Comparison of ENCODE assay signal across 13 cellular contexts in genomic region chr1:166952002-166952746, GRCh38. TPM values are rescaled to one million over a fixed set of nuclear protein-coding genes. Genes with fewer than 3 reads are reported as not detected.
DNase-seq lines count a peak whose midpoint lies in the region; ATAC-seq, FAIRE-seq and TF ChIP-seq lines count a peak whose summit lies in the region.
"Had no signal": no experiment of that assay in that cellular context is flagged by ENCODE, and none has a peak within 500 bp of the region (broad histone marks: within the 10 kb centered on the region; RNA-seq: fewer than 3 reads in every experiment).

No MANE protein-coding gene starts in this region.

- no peaks in the 10 kb centered on the region for H3K79me1 ChIP-seq in mesendoderm (ENCODE audit: low read length)

- no peaks in the 10 kb centered on the region for H4K20me1 ChIP-seq in endothelial cell of umbilical vein (replicated peaks; ENCODE audit: control insufficient read depth, extremely low read depth, insufficient read depth, low read length)

- no peak overlapping the region for H2AK5ac ChIP-seq in mesendoderm (ENCODE audit: low read length)

- no peaks in the 10 kb centered on the region for H3K36me3 ChIP-seq in endothelial cell of umbilical vein (ENCODE audit: control insufficient read depth in 2 of 2, extremely low read depth in 1 of 2, insufficient read depth in 2 of 2, low read length in 2 of 2)
- H3K36me3 ChIP-seq in mesendoderm (ENCODE audit: control insufficient read depth, insufficient read depth, low read length): no peaks in the 10 kb centered on the region

- no peak overlapping the region for H3K18ac ChIP-seq in mesendoderm (ENCODE audit: low read length)

- POLR2A ChIA-PET in endothelial cell of umbilical vein (lab: Charles Lee): no interaction called here

- no peaks in the 10 kb centered on the region for H3K9me1 ChIP-seq in endothelial cell of umbilical vein (replicated peaks; ENCODE audit: control insufficient read depth, extremely low read depth, insufficient read depth, low read length)

- H2BK120ac ChIP-seq in mesendoderm (ENCODE audit: low read depth, low read length): no peak overlapping the region

- no peak overlapping the region for H2BK5ac ChIP-seq in mesendoderm (ENCODE audit: low read length)

- H3K4me2 ChIP-seq in endothelial cell of umbilical vein (ENCODE audit: insufficient read depth, low read length) (no peak overlapping the region), mesendoderm (ENCODE audit: low read length) (no peak overlapping the region)

- no peak overlapping the region for H2BK15ac ChIP-seq in mesendoderm (replicated peaks; ENCODE audit: low read depth)

- H3K9me3 ChIP-seq in endothelial cell of umbilical vein (replicated peaks; ENCODE audit: control insufficient read depth, insufficient read depth, low read length): no peaks in the 10 kb centered on the region

- CTCF ChIA-PET in endothelial cell of umbilical vein (lab: Charles Lee): no interaction called here

- no peaks in the 10 kb centered on the region for H3K4me1 ChIP-seq in endothelial cell of umbilical vein (ENCODE audit: control insufficient read depth, extremely low read depth, insufficient read depth, low read length)
- H3K4me1 ChIP-seq in mesendoderm (ENCODE audit: control insufficient read depth, low read depth, low read length): no peaks in the 10 kb centered on the region

- no peak for TF ChIP-seq CTCF in endothelial cell of umbilical vein (IDR thresholded peaks at IDR 0.05; ENCODE audit: extremely low read depth in 1 of 2, insufficient read depth in 1 of 2, low read depth in 1 of 2, low read length in 2 of 2)

- no peak overlapping the region for H4K5ac ChIP-seq in mesendoderm (ENCODE audit: low read length)

- intact Hi-C loops in endothelial cell of umbilical vein (cut with micrococcal nuclease): no loop called here

- TF ChIP-seq POLR2A in endothelial cell of umbilical vein (IDR thresholded peaks at IDR 0.05; ENCODE audit: low read depth, low read length): no peak

- no peak overlapping the region for H2AFZ ChIP-seq in endothelial cell of umbilical vein (ENCODE audit: low read depth, low read length)

- BruUV-seq in endothelial cell of umbilical vein (replicated peaks; lab: Mats Ljungman, UMichigan): no TSS peak

- no peak overlapping the region for H3K4ac ChIP-seq in mesendoderm (ENCODE audit: low read depth, low read length)

- H4K8ac ChIP-seq in mesendoderm (ENCODE audit: low read depth, low read length): no peak overlapping the region

- no peak overlapping the region for H3K56ac ChIP-seq in mesendoderm (ENCODE audit: low read length)

- dilution Hi-C loops in endothelial cell of umbilical vein (cut with MboI; ENCODE audit: extremely low pct_ligation_motif_present, low sequenced_read_pairs): no loop called here

- H3K79me2 ChIP-seq in endothelial cell of umbilical vein (ENCODE audit: control insufficient read depth, insufficient read depth, low read length) (no peaks in the 10 kb centered on the region), mesendoderm (ENCODE audit: control insufficient read depth, insufficient read depth, low read length) (no peaks in the 10 kb centered on the region)

- no peak overlapping the region for H3K23ac ChIP-seq in mesendoderm (ENCODE audit: low read length)

- no CpG with 5 or more reads among the region's 4 CpGs for WGBS in mesendoderm (ENCODE audit: extremely low coverage, insufficient coverage, low lambda C conversion rate)

- H3K27ac ChIP-seq in endothelial cell of umbilical vein (ENCODE audit: insufficient read depth, low read depth, low read length) (no peak overlapping the region), mesendoderm (ENCODE audit: low read depth, low read length) (no peak overlapping the region)

- DNase-seq in ELR (ENCODE audit: low read depth) (peak; percentile 86), NCI-H446 treated with DMSO at 0.1 percent for 48 hours (lab: John Stamatoyannopoulos, UW) (peak; percentile 29), endothelial cell of umbilical vein (ENCODE audit: low read depth, low spot score) (no peak), mesendoderm (peak; percentile 68), retina (no peak), RPMI8226 (no peak)
- DNase-seq: activated CD4-positive, alpha-beta T cell treated with anti-CD3 and anti-CD28 coated beads for 4 hours; central memory CD4-positive, alpha-beta T cell; MV-4-11 had no signal

- H3K4me3 ChIP-seq in endothelial cell of umbilical vein (replicated peaks in 1 of 3; ENCODE audit: insufficient read depth in 1 of 3, low read depth in 1 of 3, low read length in 3 of 3) (no peak overlapping the region), mesendoderm (ENCODE audit: low read length) (no peak overlapping the region)

- H3K9ac ChIP-seq in endothelial cell of umbilical vein (replicated peaks; ENCODE audit: extremely low read depth, insufficient read depth, low read length) (no peak overlapping the region), mesendoderm (ENCODE audit: low read length) (no peak overlapping the region)

- no peak for ATAC-seq in GM18511 (IDR thresholded peaks at IDR 0.05; ENCODE audit: unreplicated experiment)
- no peak for ATAC-seq in HG03521 (IDR thresholded peaks at IDR 0.05; ENCODE audit: unreplicated experiment)

- FAIRE-seq in endothelial cell of umbilical vein (lab: Jason Lieb, UNC): no peak

- H3K27me3 ChIP-seq in endothelial cell of umbilical vein (ENCODE audit: control insufficient read depth in 2 of 2, insufficient read depth in 2 of 2, low read length in 2 of 2) (peaks cover 9 to 10% of the 10 kb centered on the region in 2 experiments), mesendoderm (ENCODE audit: insufficient read depth, low read length, poor library complexity) (peaks cover 7% of the 10 kb centered on the region)

TF ChIP-seq in endothelial cell of umbilical vein, 7 proteins besides CTCF, POLR2A, EP300 and RAD21:
- TF ChIP-seq FOS (IDR thresholded peaks at IDR 0.05; ENCODE audit: borderline replicate concordance, insufficient read depth, low read length) (peak; percentile 40), EZH2 (IDR thresholded peaks at IDR 0.05; ENCODE audit: borderline replicate concordance, low read depth, low read length, severe bottlenecking) (no peak)

RNA-seq across cellular contexts. Expression of gene ILDR2, which starts 23.2 kb away (rescaled TPM):
- total RNA-seq in endothelial cell of umbilical vein: not detected in 2 replicates
- polyA plus RNA-seq in endothelial cell of umbilical vein: not detected in 2 replicates
- not detected in 2 replicates for polyA plus RNA-seq in endothelial cell of umbilical vein (2011; cell fraction: cytosol; rRNA removed)
- not detected in 2 replicates for polyA plus RNA-seq in endothelial cell of umbilical vein (2011; cell fraction: nucleus; rRNA removed)
- not detected in 2 replicates for polyA plus RNA-seq in endothelial cell of umbilical vein (2012)
- polyA minus RNA-seq in endothelial cell of umbilical vein: not detected in 2 replicates
- polyA minus RNA-seq in endothelial cell of umbilical vein (2011; cell fraction: cytosol; rRNA and poly(A)+ RNA removed): not detected
- polyA minus RNA-seq in endothelial cell of umbilical vein (2011; cell fraction: nucleus; rRNA and poly(A)+ RNA removed): not detected in 2 replicates
- polyA plus RNA-seq in mesendoderm (2013, experiment 1 of 2): 0.84 TPM
- polyA plus RNA-seq in mesendoderm (2013, experiment 2 of 2): 0.62 TPM
- total RNA-seq: pulmonary artery endothelial cell had no signal

RNA-seq across cellular contexts. Expression of gene MAEL, which starts 36.9 kb away (rescaled TPM):
- not detected in 2 replicates for total RNA-seq in endothelial cell of umbilical vein
- 0.04 and 0.05 TPM in 2 replicates for polyA plus RNA-seq in endothelial cell of umbilical vein
- polyA plus RNA-seq in endothelial cell of umbilical vein (2011; cell fraction: cytosol; rRNA removed): 0.07 and 0.10 TPM in 2 replicates
- polyA plus RNA-seq in endothelial cell of umbilical vein (2011; cell fraction: nucleus; rRNA removed): 0.15 and 0.17 TPM in 2 replicates
- polyA plus RNA-seq in endothelial cell of umbilical vein (2012): not detected in 2 replicates
- not detected in 2 replicates for polyA minus RNA-seq in endothelial cell of umbilical vein
- not detected for polyA minus RNA-seq in endothelial cell of umbilical vein (2011; cell fraction: cytosol; rRNA and poly(A)+ RNA removed)
- not detected in 2 replicates for polyA minus RNA-seq in endothelial cell of umbilical vein (2011; cell fraction: nucleus; rRNA and poly(A)+ RNA removed)
- 0.10 TPM for polyA plus RNA-seq in mesendoderm (2013, experiment 1 of 2)
- polyA plus RNA-seq in mesendoderm (2013, experiment 2 of 2): 0.17 TPM
- total RNA-seq: OCI-LY7, pulmonary artery endothelial cell had no signal

Comparison
In these comparisons a context has a peak if more than half of its experiments do, and no peak if none do; other contexts are left out.
1. DNase-seq: peak in ELR (single experiment), NCI-H446 treated with DMSO at 0.1 percent for 48 hours (single experiment) and mesendoderm (single experiment); none in endothelial cell of umbilical vein (single experiment), retina (single experiment) and RPMI8226 (single experiment).